Comparison of ENCODE assay signal across 22 cellular contexts in the genomic region with DNA sequence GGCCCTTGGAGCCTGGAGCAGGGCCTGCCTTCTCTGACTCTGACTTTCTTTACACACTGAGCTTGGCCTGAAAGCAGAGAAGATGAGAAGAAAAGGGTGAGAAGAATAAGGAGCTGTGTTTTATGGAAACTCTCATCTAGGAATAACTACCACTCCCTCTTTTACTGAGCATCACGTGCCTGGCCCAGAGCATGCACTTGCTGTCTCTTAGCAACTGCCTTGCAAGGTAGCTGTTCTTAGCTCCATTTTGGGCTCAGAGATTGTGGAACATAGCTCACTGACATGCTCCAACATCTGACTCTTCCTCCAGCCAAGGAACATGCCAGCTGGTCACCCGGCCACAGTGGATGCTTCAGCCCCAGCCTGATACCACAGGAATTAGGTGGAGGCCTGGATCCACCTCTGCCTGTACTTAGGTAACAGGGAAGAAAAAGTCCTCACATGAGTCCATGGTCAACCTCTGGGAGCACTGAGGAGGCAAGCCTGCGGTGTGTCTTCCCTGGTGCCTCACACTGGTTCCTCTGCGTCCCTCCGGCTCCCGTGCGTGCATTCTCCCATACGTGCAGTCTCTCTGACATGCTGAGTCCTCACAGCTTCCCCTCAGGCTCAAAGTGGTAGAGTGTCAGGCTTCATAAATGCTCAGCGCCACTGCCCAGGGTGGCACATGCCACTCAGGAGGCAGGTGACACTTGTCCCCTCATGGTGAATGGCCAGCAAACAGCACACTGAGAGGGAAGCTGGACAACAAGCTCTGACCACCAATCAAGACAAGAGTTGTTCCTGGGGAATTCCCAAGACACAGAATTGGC. TPM values are rescaled to one million over a fixed set of nuclear protein-coding genes. Genes with fewer than 3 reads are reported as not detected.
DNase-seq lines count a peak whose midpoint lies in the region; ATAC-seq and TF ChIP-seq lines count a peak whose summit lies in the region.
"Had no signal": no experiment of that assay in that cellular context is flagged by ENCODE, and none has a peak within 500 bp of the region (broad histone marks: within the 10 kb centered on the region; RNA-seq: fewer than 3 reads in every experiment).

No MANE protein-coding gene starts in this region.

- H3K27me3 Mint-ChIP-seq in activated T-helper 1 cell treated with anti-CD3 and anti-CD28 coated beads, Interleukin-12 subunit alpha, Interleukin-12 subunit beta, Interleukin-2, Interleukin-4 antibody, amounts not matched to agents 30 ng/mL and 10 ng/mL and 1 ng/mL, durations not matched to agents 14 hours and 24 hours and 36 hours (ENCODE audit: insufficient read depth), result peaks cover 16% of the 10 kb centered on the region
- peaks cover 0 to 5% (median 5%) of the 10 kb centered on the region in 5 donors for H3K27me3 Mint-ChIP-seq in naive thymus-derived CD8-positive, alpha-beta T cell

- no peaks in the 10 kb centered on the region for H3K27me3 ChIP-seq in dorsolateral prefrontal cortex
- H3K27me3 ChIP-seq: BLaER1 had no signal

- POLR2A ChIA-PET in naive thymus-derived CD8-positive, alpha-beta T cell (lab: Charles Lee), result no interaction called here

- no peaks in the 10 kb centered on the region for H3K36me3 Mint-ChIP-seq in activated T-helper 1 cell treated with anti-CD3 and anti-CD28 coated beads, Interleukin-12 subunit alpha, Interleukin-12 subunit beta, Interleukin-2, Interleukin-4 antibody, amounts not matched to agents 30 ng/mL and 10 ng/mL and 1 ng/mL, durations not matched to agents 14 hours and 24 hours and 36 hours (ENCODE audit: low read depth)
- H3K36me3 Mint-ChIP-seq in naive thymus-derived CD8-positive, alpha-beta T cell, result no peaks in the 10 kb centered on the region
- H3K36me3 Mint-ChIP-seq: CD8-positive, alpha-beta T cell had no signal

- no peak for ATAC-seq in HG02938 (IDR thresholded peaks at IDR 0.05; ENCODE audit: unreplicated experiment)
- no peak for ATAC-seq in naive thymus-derived CD8-positive, alpha-beta T cell
- ATAC-seq: CD8-positive, alpha-beta T cell; SK-N-SH treated with all-trans-retinoic acid at 6 μM for 48 hours had no signal

- peak in 2 of 10 donors; percentile 44 to 62 for DNase-seq in dorsolateral prefrontal cortex
- DNase-seq in nucleus accumbens (lab: John Stamatoyannopoulos, UW), result peak in 29 of 56 donors; percentile 8 to 80 (median 42)
- no peak for DNase-seq in activated T-helper 1 cell treated with anti-CD3 and anti-CD28 coated beads, Interleukin-12 subunit alpha, Interleukin-12 subunit beta, Interleukin-2, Interleukin-4 antibody, amounts not matched to agents 30 ng/mL and 10 ng/mL and 1 ng/mL, durations not matched to agents 14 hours and 24 hours and 36 hours (ENCODE audit: low spot score)
- DNase-seq in naive thymus-derived CD8-positive, alpha-beta T cell, result no peak
- DNase-seq: CD8-positive, alpha-beta T cell; GDM1; KBM-7; NCI-H1092; NCI-H1694 treated with DMSO at 0.1 percent for 48 hours; NCI-H2107; NCI-H2227 treated with DMSO at 0.1 percent for 48 hours; NCI-H526 treated with DMSO at 0.1 percent for 48 hours; NK-92 treated with Interleukin-12 subunit alpha and Interleukin-12 subunit beta, amount 100 ng/mL, for 24 hours; OCI-M1; SHP77 treated with DMSO at 0.1 percent for 48 hours had no signal

- no peaks in the 10 kb centered on the region for H3K9me3 Mint-ChIP-seq in activated T-helper 1 cell treated with anti-CD3 and anti-CD28 coated beads, Interleukin-12 subunit alpha, Interleukin-12 subunit beta, Interleukin-2, Interleukin-4 antibody, amounts not matched to agents 30 ng/mL and 10 ng/mL and 1 ng/mL, durations not matched to agents 14 hours and 24 hours and 36 hours
- H3K9me3 Mint-ChIP-seq in naive thymus-derived CD8-positive, alpha-beta T cell, result no peaks in the 10 kb centered on the region
- H3K9me3 Mint-ChIP-seq: CD8-positive, alpha-beta T cell had no signal

- intact Hi-C loops in dorsolateral prefrontal cortex (cut with DNase I), result loop anchor here (10.0 kb wide), 2 partner anchors 244 to 314 kb away; a partner anchor contains a TSS
- intact Hi-C loops in activated T-helper 1 cell treated with anti-CD3 and anti-CD28 coated beads, Interleukin-12 subunit alpha, Interleukin-12 subunit beta, Interleukin-2, Interleukin-4 antibody, amounts not matched to agents 30 ng/mL and 10 ng/mL and 1 ng/mL, durations not matched to agents 14 hours and 24 hours and 36 hours (cut with micrococcal nuclease), result no loop called here

- H3K4me1 Mint-ChIP-seq in activated T-helper 1 cell treated with anti-CD3 and anti-CD28 coated beads, Interleukin-12 subunit alpha, Interleukin-12 subunit beta, Interleukin-2, Interleukin-4 antibody, amounts not matched to agents 30 ng/mL and 10 ng/mL and 1 ng/mL, durations not matched to agents 14 hours and 24 hours and 36 hours (ENCODE audit: low read depth), result no peaks in the 10 kb centered on the region
- H3K4me1 Mint-ChIP-seq in naive thymus-derived CD8-positive, alpha-beta T cell, result peaks cover 0 to 12% (median under 1%) of the 10 kb centered on the region in 4 donors

- no peak overlapping the region for H3K4me3 ChIP-seq in dorsolateral prefrontal cortex
- H3K4me3 ChIP-seq: BLaER1 had no signal

- no peak for TF ChIP-seq CTCF in dorsolateral prefrontal cortex (IDR thresholded peaks at IDR 0.05 in 54 of 56, conservative IDR thresholded peaks at IDR 0.05 in 2 of 56; ENCODE audit: low read depth in 1 of 56, partially characterized antibody in 56 of 56)

- H3K27ac Mint-ChIP-seq in activated T-helper 1 cell treated with anti-CD3 and anti-CD28 coated beads, Interleukin-12 subunit alpha, Interleukin-12 subunit beta, Interleukin-2, Interleukin-4 antibody, amounts not matched to agents 30 ng/mL and 10 ng/mL and 1 ng/mL, durations not matched to agents 14 hours and 24 hours and 36 hours, result no peak overlapping the region
- no peak overlapping the region for H3K27ac Mint-ChIP-seq in naive thymus-derived CD8-positive, alpha-beta T cell
- H3K27ac Mint-ChIP-seq: CD8-positive, alpha-beta T cell had no signal

- H3K27ac ChIP-seq in angular gyrus (ENCODE audit: low read depth, low read length), result peak overlapping the region; percentile 49
- peak overlapping the region in 41 of 59 donors; percentile 3 to 82 (median 49) for H3K27ac ChIP-seq in dorsolateral prefrontal cortex
- peak overlapping the region; percentile 25 for H3K27ac ChIP-seq in temporal lobe (ENCODE audit: low read depth, low read length)
- H3K27ac ChIP-seq: BLaER1 had no signal

- no peak overlapping the region for H3K4me3 Mint-ChIP-seq in activated T-helper 1 cell treated with anti-CD3 and anti-CD28 coated beads, Interleukin-12 subunit alpha, Interleukin-12 subunit beta, Interleukin-2, Interleukin-4 antibody, amounts not matched to agents 30 ng/mL and 10 ng/mL and 1 ng/mL, durations not matched to agents 14 hours and 24 hours and 36 hours
- no peak overlapping the region for H3K4me3 Mint-ChIP-seq in naive thymus-derived CD8-positive, alpha-beta T cell
- H3K4me3 Mint-ChIP-seq: CD8-positive, alpha-beta T cell had no signal

RNA-seq across cellular contexts. Expression of a gene that starts 35.7 kb away (rescaled TPM):
- 10 to 100 TPM in 119 of 120 experiments, 1 to 10 TPM in 1; 8.8 to 46.4 (median 30.1) TPM for total RNA-seq in dorsolateral prefrontal cortex
- total RNA-seq in temporal lobe, result 26.8 TPM
- total RNA-seq in activated T-helper 1 cell treated with anti-CD3 and anti-CD28 coated beads, Interleukin-12 subunit alpha, Interleukin-12 subunit beta, Interleukin-2, Interleukin-4 antibody, amounts not matched to agents 30 ng/mL and 10 ng/mL and 1 ng/mL, durations not matched to agents 14 hours and 24 hours and 36 hours, result not detected in 2 replicates
- not detected for total RNA-seq in naive thymus-derived CD8-positive, alpha-beta T cell
- polyA plus RNA-seq in naive thymus-derived CD8-positive, alpha-beta T cell, result not detected
- total RNA-seq: CD8-positive, alpha-beta T cell; RPMI7951 had no signal
- polyA plus RNA-seq: AG04450 had no signal

RNA-seq across cellular contexts. Expression of a gene that starts 45.7 kb away (rescaled TPM):
- total RNA-seq in dorsolateral prefrontal cortex (100 to 1,000 TPM; 155 to 336 (median 251) TPM), temporal lobe (45.7 TPM)
- total RNA-seq in activated T-helper 1 cell treated with anti-CD3 and anti-CD28 coated beads, Interleukin-12 subunit alpha, Interleukin-12 subunit beta, Interleukin-2, Interleukin-4 antibody, amounts not matched to agents 30 ng/mL and 10 ng/mL and 1 ng/mL, durations not matched to agents 14 hours and 24 hours and 36 hours, result 0.05 and 0.10 TPM in 2 replicates
- 10 to 100 TPM; 10.2 TPM for total RNA-seq in naive thymus-derived CD8-positive, alpha-beta T cell
- 10 to 100 TPM in 1 of 3 donors, 1 to 10 TPM in 2; 5.3 to 12.0 (median 9.2) TPM for polyA plus RNA-seq in naive thymus-derived CD8-positive, alpha-beta T cell

Comparison
In these comparisons a context has a peak if more than half of its experiments do, and no peak if none do; other contexts are left out.
1. DNase-seq: peak in nucleus accumbens (29 of 56); none in activated T-helper 1 cell treated with anti-CD3 and anti-CD28 coated beads, Interleukin-12 subunit alpha, Interleukin-12 subunit beta, Interleukin-2, Interleukin-4 antibody, amounts not matched to agents 30 ng/mL and 10 ng/mL and 1 ng/mL, durations not matched to agents 14 hours and 24 hours and 36 hours (single experiment) and naive thymus-derived CD8-positive, alpha-beta T cell (0 of 10).
2. RNA of a gene that starts 45.7 kb away (total RNA-seq): 155 to 336 TPM in dorsolateral prefrontal cortex, 45.7 TPM in temporal lobe (single experiment) and 10.2 TPM in naive thymus-derived CD8-positive, alpha-beta T cell; 0.05 to 0.10 TPM in activated T-helper 1 cell treated with anti-CD3 and anti-CD28 coated beads, Interleukin-12 subunit alpha, Interleukin-12 subunit beta, Interleukin-2, Interleukin-4 antibody, amounts not matched to agents 30 ng/mL and 10 ng/mL and 1 ng/mL, durations not matched to agents 14 hours and 24 hours and 36 hours; every median in the first group is over 10 times any median in the second.
3. Peak in every context shown above with its lines, with median percentiles within 50 percentile points of each other: H3K27ac ChIP-seq.